Comparison of ENCODE assay signal across 25 cellular contexts in genomic region chr15:42228036-42228435, GRCh38.
"Had no signal": no experiment of that assay in that cellular context is flagged by ENCODE, and none has a peak within 500 bp of the region (broad histone marks: within the 10 kb centered on the region; RNA-seq: fewer than 3 reads in every experiment).

No MANE protein-coding gene starts in this region.

- H3K9me3 Mint-ChIP-seq: activated CD8-positive, alpha-beta T cell treated with anti-CD3 and anti-CD28 coated beads for 36 hours; activated naive CD8-positive, alpha-beta T cell treated with anti-CD3 and anti-CD28 coated beads for 36 hours; activated T-helper 1 cell treated with anti-CD3 and anti-CD28 coated beads, Interleukin-12 subunit alpha, Interleukin-12 subunit beta, Interleukin-2, Interleukin-4 antibody, amounts not matched to agents 30 ng/mL and 10 ng/mL and 1 ng/mL, durations not matched to agents 14 hours and 24 hours and 36 hours had no signal

- ATAC-seq: activated CD4-positive, alpha-beta T cell treated with anti-CD3 and anti-CD28 coated beads for 36 hours; activated CD8-positive, alpha-beta T cell treated with anti-CD3 and anti-CD28 coated beads for 36 hours; Panc1; Right ventricle myocardium inferior had no signal

- H3K27ac Mint-ChIP-seq: activated CD4-positive, alpha-beta T cell treated with anti-CD3 and anti-CD28 coated beads for 36 hours; activated CD8-positive, alpha-beta T cell treated with anti-CD3 and anti-CD28 coated beads for 36 hours; activated naive CD8-positive, alpha-beta T cell treated with anti-CD3 and anti-CD28 coated beads for 36 hours; activated T-helper 1 cell treated with anti-CD3 and anti-CD28 coated beads, Interleukin-12 subunit alpha, Interleukin-12 subunit beta, Interleukin-2, Interleukin-4 antibody, amounts not matched to agents 30 ng/mL and 10 ng/mL and 1 ng/mL, durations not matched to agents 14 hours and 24 hours and 36 hours had no signal

- H3K27me3 ChIP-seq: MG63 had no signal

- DNase-seq: activated CD4-positive, alpha-beta T cell treated with anti-CD3 and anti-CD28 coated beads for 36 hours; activated CD8-positive, alpha-beta memory T cell treated with anti-CD3 and anti-CD28 coated beads, Interleukin-2, amount 50 U/mL, for 4 hours; activated CD8-positive, alpha-beta T cell treated with anti-CD3 and anti-CD28 coated beads for 36 hours; activated effector memory CD4-positive, alpha-beta T cell treated with anti-CD3 and anti-CD28 coated beads, Interleukin-2, amount 50 U/mL, for 16 hours; activated naive CD4-positive, alpha-beta T cell treated with Interleukin-2 at 50 U/mL for 16 hours; activated naive CD8-positive, alpha-beta T cell treated with anti-CD3 and anti-CD28 coated beads for 36 hours; anterior cingulate cortex; caudate nucleus; MG63; MV-4-11; NCI-H1105; NCI-H1436; NCI-H1694 treated with DMSO at 0.1 percent for 48 hours; NCI-H2081; NCI-H446; NCI-H524; NCI-H82; RPMI8226; T-helper 1 cell; WERI-Rb-1 had no signal

- H3K4me3 ChIP-seq: MG63, SK-N-MC had no signal

- H3K27me3 Mint-ChIP-seq: activated CD4-positive, alpha-beta T cell treated with anti-CD3 and anti-CD28 coated beads for 36 hours; activated CD8-positive, alpha-beta T cell treated with anti-CD3 and anti-CD28 coated beads for 36 hours; activated naive CD8-positive, alpha-beta T cell treated with anti-CD3 and anti-CD28 coated beads for 36 hours had no signal

- H3K27ac ChIP-seq: KMS-11, SK-N-MC had no signal

- H3K9me3 ChIP-seq: MG63 had no signal

- H3K4me1 Mint-ChIP-seq: activated CD4-positive, alpha-beta T cell treated with anti-CD3 and anti-CD28 coated beads for 36 hours; activated naive CD8-positive, alpha-beta T cell treated with anti-CD3 and anti-CD28 coated beads for 36 hours had no signal

- H3K4me3 Mint-ChIP-seq: activated CD4-positive, alpha-beta T cell treated with anti-CD3 and anti-CD28 coated beads for 36 hours; activated CD8-positive, alpha-beta T cell treated with anti-CD3 and anti-CD28 coated beads for 36 hours; activated naive CD8-positive, alpha-beta T cell treated with anti-CD3 and anti-CD28 coated beads for 36 hours; activated T-helper 1 cell treated with anti-CD3 and anti-CD28 coated beads, Interleukin-12 subunit alpha, Interleukin-12 subunit beta, Interleukin-2, Interleukin-4 antibody, amounts not matched to agents 30 ng/mL and 10 ng/mL and 1 ng/mL, durations not matched to agents 14 hours and 24 hours and 36 hours had no signal
